Comparison of ENCODE assay signal across 25 cellular contexts in the genomic region with DNA sequence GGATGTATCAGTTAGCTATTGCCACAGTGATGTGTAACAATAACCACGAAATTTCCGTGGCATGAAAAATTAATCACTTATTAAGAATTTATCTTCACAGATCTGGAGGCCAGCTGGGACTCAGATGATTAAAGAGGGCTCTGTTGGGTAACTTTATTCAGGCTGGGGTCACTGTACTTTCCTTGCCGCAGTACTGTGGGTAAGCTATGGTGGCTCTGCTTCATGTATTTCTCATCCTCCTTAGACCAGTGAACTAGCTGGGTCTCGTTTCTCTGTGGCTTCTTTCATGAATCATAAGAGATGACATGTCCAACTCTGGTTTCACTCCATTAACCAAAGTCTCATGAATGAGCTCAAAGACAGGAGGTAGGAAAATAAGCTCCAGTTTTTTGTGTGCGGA. TPM values are rescaled to one million over a fixed set of nuclear protein-coding genes. Genes with fewer than 3 reads are reported as not detected.
DNase-seq lines count a peak whose midpoint lies in the region; ATAC-seq and TF ChIP-seq lines count a peak whose summit lies in the region.
"Had no signal": no experiment of that assay in that cellular context is flagged by ENCODE, and none has a peak within 500 bp of the region (broad histone marks: within the 10 kb centered on the region; RNA-seq: fewer than 3 reads in every experiment).

No MANE protein-coding gene starts in this region.

- H3K36me3 Mint-ChIP-seq in nephron progenitor cell (ENCODE audit: low read depth), result no peaks in the 10 kb centered on the region

- peaks cover 27% of the 10 kb centered on the region for H3K9me3 Mint-ChIP-seq in nephron progenitor cell
- H3K9me3 Mint-ChIP-seq: activated naive CD4-positive, alpha-beta T cell treated with anti-CD3 and anti-CD28 coated beads for 36 hours; dendritic cell treated with granulocyte-macrophage colony-stimulating factor and Interleukin-4, amounts not matched to agents 40 ng/mL and 50 ng/mL, for 4 days had no signal

- H3K36me3 ChIP-seq in kidney epithelial cell (ENCODE audit: control insufficient read depth, insufficient read depth, low read length), result no peaks in the 10 kb centered on the region
- H3K36me3 ChIP-seq in MG63, result no peaks in the 10 kb centered on the region
- H3K36me3 ChIP-seq: BE2C, prostate gland, upper lobe of right lung had no signal

- no peak overlapping the region for H3K4me3 Mint-ChIP-seq in nephron progenitor cell
- H3K4me3 Mint-ChIP-seq: activated naive CD4-positive, alpha-beta T cell treated with anti-CD3 and anti-CD28 coated beads for 36 hours; dendritic cell treated with granulocyte-macrophage colony-stimulating factor and Interleukin-4, amounts not matched to agents 40 ng/mL and 50 ng/mL, for 4 days; WTC11 had no signal

- ATAC-seq in GM18861 (IDR thresholded peaks at IDR 0.05; ENCODE audit: unreplicated experiment) (peak; percentile 67), HG02678 (IDR thresholded peaks at IDR 0.05; ENCODE audit: unreplicated experiment) (peak; percentile 79), HG03432 (IDR thresholded peaks at IDR 0.05; ENCODE audit: unreplicated experiment) (peak; percentile 66)
- ATAC-seq: left cardiac atrium, Right ventricle myocardium inferior, upper lobe of right lung, WTC11 had no signal

- peaks cover 9% of the 10 kb centered on the region for H3K27me3 Mint-ChIP-seq in nephron progenitor cell (ENCODE audit: low read depth, poor library complexity)
- H3K27me3 Mint-ChIP-seq: dendritic cell treated with granulocyte-macrophage colony-stimulating factor and Interleukin-4, amounts not matched to agents 40 ng/mL and 50 ng/mL, for 4 days had no signal

- TF ChIP-seq CTCF in kidney epithelial cell (IDR thresholded peaks at IDR 0.05; ENCODE audit: insufficient read depth, low read length, poor library complexity, severe bottlenecking) (no peak), nephron progenitor cell (IDR thresholded peaks at IDR 0.05) (no peak)

- H3K4me1 Mint-ChIP-seq in nephron progenitor cell, result no peaks in the 10 kb centered on the region

- H3K27me3 ChIP-seq in kidney epithelial cell (ENCODE audit: control insufficient read depth, insufficient read depth, low read length) (no peaks in the 10 kb centered on the region), MG63 (no peaks in the 10 kb centered on the region)
- H3K27me3 ChIP-seq: BE2C, upper lobe of right lung had no signal

- no peaks in the 10 kb centered on the region for H3K9me3 ChIP-seq in MG63
- H3K9me3 ChIP-seq: BE2C, prostate gland, upper lobe of right lung had no signal

- H3K27ac Mint-ChIP-seq in nephron progenitor cell, result no peak overlapping the region
- H3K27ac Mint-ChIP-seq: activated naive CD4-positive, alpha-beta T cell treated with anti-CD3 and anti-CD28 coated beads for 36 hours; dendritic cell treated with granulocyte-macrophage colony-stimulating factor and Interleukin-4, amounts not matched to agents 40 ng/mL and 50 ng/mL, for 4 days; WTC11 had no signal

- DNase-seq in kidney epithelial cell (ENCODE audit: low read depth), result peak; percentile 7
- no peak for DNase-seq in stimulated activated CD8-positive, alpha-beta memory T cell treated with anti-CD3 and anti-CD28 coated beads, Interleukin-4, amount 100 ng/mL, for 48 hours
- DNase-seq in foreskin melanocyte, result no peak
- no peak for DNase-seq in MG63
- no peak for DNase-seq in nephron progenitor cell
- DNase-seq: activated CD4-positive, alpha-beta T cell treated with anti-CD3 and anti-CD28 coated beads, Interleukin-2, amount 50 U/mL, for 1 hour; activated naive CD4-positive, alpha-beta T cell treated with anti-CD3 and anti-CD28 coated beads for 36 hours; BE2C; DMS79; GF-D8; left cardiac atrium; NCI-H2081 treated with DMSO at 0.1 percent for 48 hours; OCI-M1; upper lobe of right lung had no signal

- H3K4me3 ChIP-seq in kidney epithelial cell (ENCODE audit: low read depth, low read length) (no peak overlapping the region), MG63 (no peak overlapping the region)
- H3K4me3 ChIP-seq: prostate gland, upper lobe of right lung had no signal

RNA-seq across cellular contexts. Expression of a gene that starts 13.5 kb away (rescaled TPM):
- total RNA-seq in kidney epithelial cell, result not detected in 2 replicates
- not detected in 2 replicates for total RNA-seq in MG63 (2014; rRNA removed; shearing (Covaris generic); ENCODE audit: low replicate concordance)
- total RNA-seq: A673; activated naive CD4-positive, alpha-beta T cell treated with anti-CD3 and anti-CD28 coated beads for 36 hours; cardiac septum; fibroblast of lung; left cardiac atrium; M059J; prostate gland; Right ventricle myocardium inferior; upper lobe of right lung had no signal
